Comparison of ENCODE assay signal across 14 cellular contexts in genomic region chr2:134461511-134461910, GRCh38.
A peak's percentile ranks its signal among the peaks of the same experiment; 100 is the strongest.
DNase-seq lines count a peak whose midpoint lies in the region; ATAC-seq and TF ChIP-seq lines count a peak whose summit lies in the region.
"Had no signal": no experiment of that assay in that cellular context is flagged by ENCODE, and none has a peak within 500 bp of the region (broad histone marks: within the 10 kb centered on the region; RNA-seq: fewer than 3 reads in every experiment).

No MANE protein-coding gene starts in this region.

- no peak overlapping the region for H3K4me3 Mint-ChIP-seq in naive thymus-derived CD8-positive, alpha-beta T cell
- H3K4me3 Mint-ChIP-seq: activated CD4-positive, alpha-beta T cell treated with anti-CD3 and anti-CD28 coated beads, Interleukin-2, amount 10 ng/mL, durations not matched to agents 24 days and 14 days; activated T-helper 1 cell treated with anti-CD3 and anti-CD28 coated beads, Interleukin-12 subunit alpha, Interleukin-12 subunit beta, Interleukin-2, Interleukin-4 antibody, amounts not matched to agents 30 ng/mL and 10 ng/mL and 1 ng/mL, durations not matched to agents 14 hours and 24 hours and 36 hours; central memory CD8-positive, alpha-beta T cell; nephron progenitor cell had no signal

- H2BK5ac ChIP-seq in mesenchymal stem cell (ENCODE audit: low read depth, low read length, poor library complexity, severe bottlenecking), result no peak overlapping the region

- peak overlapping the region in 1 of 10 donors; percentile 76 for H3K27ac Mint-ChIP-seq in naive thymus-derived CD8-positive, alpha-beta T cell
- H3K27ac Mint-ChIP-seq: activated CD4-positive, alpha-beta T cell treated with anti-CD3 and anti-CD28 coated beads, Interleukin-2, amount 10 ng/mL, durations not matched to agents 24 days and 14 days; activated T-helper 1 cell treated with anti-CD3 and anti-CD28 coated beads, Interleukin-12 subunit alpha, Interleukin-12 subunit beta, Interleukin-2, Interleukin-4 antibody, amounts not matched to agents 30 ng/mL and 10 ng/mL and 1 ng/mL, durations not matched to agents 14 hours and 24 hours and 36 hours; nephron progenitor cell had no signal

- no peak overlapping the region for H3K18ac ChIP-seq in mesenchymal stem cell (ENCODE audit: low read depth in 1 of 2, low read length in 2 of 2)

- H3K23ac ChIP-seq in mesenchymal stem cell (ENCODE audit: low read length in 2 of 2), result no peak overlapping the region

- H2BK12ac ChIP-seq in mesenchymal stem cell (ENCODE audit: low read length in 2 of 2), result no peak overlapping the region

- H3K14ac ChIP-seq in mesenchymal stem cell (ENCODE audit: low read length in 2 of 2), result no peak overlapping the region

- 71% methylated on average over 6 of the region's 6 CpGs for WGBS in mammary epithelial cell (ENCODE audit: low coverage, missing lambda C conversion rate)
- whole genome bisulfite sequencing in mesenchymal stem cell, result 87% methylated on average over 6 of the region's 6 CpGs

- H3K79me2 ChIP-seq in mammary epithelial cell (ENCODE audit: insufficient read depth, low read length), result no peaks in the 10 kb centered on the region

- no peak overlapping the region for H2BK120ac ChIP-seq in mesenchymal stem cell (ENCODE audit: low read depth, low read length)

- H3K4ac ChIP-seq in mesenchymal stem cell (ENCODE audit: low read depth in 1 of 2, low read length in 2 of 2), result no peak overlapping the region

- no peaks in the 10 kb centered on the region for H3K36me3 ChIP-seq in mammary epithelial cell (ENCODE audit: insufficient read depth, low read length)
- H3K36me3 ChIP-seq in mesenchymal stem cell (ENCODE audit: control insufficient read depth in 1 of 2, insufficient read depth in 2 of 2, low read depth in 1 of 2, low read length in 2 of 2), result peaks cover 0 to 31% of the 10 kb centered on the region in 2 experiments
- H3K36me3 ChIP-seq: sigmoid colon had no signal

- H3K9ac ChIP-seq in mammary epithelial cell (ENCODE audit: insufficient read depth, low read length) (no peak overlapping the region), mesenchymal stem cell (ENCODE audit: low read length) (no peak overlapping the region)

- H3K79me1 ChIP-seq in mesenchymal stem cell (replicated peaks; ENCODE audit: low read length, poor library complexity, severe bottlenecking), result peaks cover 14% of the 10 kb centered on the region

- CTCF ChIA-PET in mammary epithelial cell (lab: Charles Lee; ENCODE audit: low non-redundant PET), result no interaction called here

- DNase-seq in COLO668 (lab: John Stamatoyannopoulos, UW; ENCODE audit: unreplicated experiment) (peak; percentile 54), HFF-Myc (ENCODE audit: extremely low read depth, low read depth) (peak; percentile 17), mammary epithelial cell (peak; percentile 71), mesenchymal stem cell (peak; percentile 70), NCI-H1092 treated with DMSO at 0.1 percent for 48 hours (lab: John Stamatoyannopoulos, UW) (no peak)
- no peak for DNase-seq in activated CD4-positive, alpha-beta T cell treated with anti-CD3 and anti-CD28 coated beads for 1 hour
- DNase-seq in naive thymus-derived CD8-positive, alpha-beta T cell, result no peak
- no peak for DNase-seq in stimulated activated CD4-positive, alpha-beta T cell treated with anti-CD3 and anti-CD28 coated beads, Interleukin-4, amount 100 ng/mL, for 24 hours
- DNase-seq: activated CD4-positive, alpha-beta T cell treated with anti-CD3 and anti-CD28 coated beads, Interleukin-2, amount 10 ng/mL, durations not matched to agents 24 days and 14 days; nephron progenitor cell; OCI-M1; sigmoid colon had no signal

- H2AK5ac ChIP-seq in mesenchymal stem cell (ENCODE audit: low read length, severe bottlenecking), result no peak overlapping the region

- no peak for TF ChIP-seq CTCF in HFF-Myc (IDR thresholded peaks at IDR 0.05; ENCODE audit: low read depth, low read length, missing control alignments)
- no peak for TF ChIP-seq CTCF in mammary epithelial cell (conservative IDR thresholded peaks at IDR 0.05 in 1 of 2, IDR thresholded peaks at IDR 0.05 in 1 of 2; ENCODE audit: extremely low read depth in 1 of 2, insufficient read depth in 1 of 2, low read depth in 1 of 2, low read length in 2 of 2)

- no TSS peak for BruUV-seq in mammary epithelial cell (replicated peaks; lab: Mats Ljungman, UMichigan)

- intact Hi-C loops in mammary epithelial cell (cut with micrococcal nuclease), result loop anchor here (2.0 to 10.0 kb wide), 3 partner anchors 196 to 437 kb away; no protein-coding TSS in a partner anchor

- H3K27me3 ChIP-seq in mammary epithelial cell (ENCODE audit: insufficient read depth, low read length) (no peaks in the 10 kb centered on the region), mesenchymal stem cell (ENCODE audit: control insufficient read depth in 1 of 2, insufficient read depth in 1 of 2, low read length in 2 of 2) (peaks cover 0 to 17% of the 10 kb centered on the region in 2 experiments)
- H3K27me3 ChIP-seq: sigmoid colon had no signal

- POLR2A ChIA-PET in naive thymus-derived CD8-positive, alpha-beta T cell (lab: Charles Lee), result no interaction called here

- no peak for ATAC-seq in naive thymus-derived CD8-positive, alpha-beta T cell

- no peaks in the 10 kb centered on the region for H3K27me3 Mint-ChIP-seq in naive thymus-derived CD8-positive, alpha-beta T cell
- H3K27me3 Mint-ChIP-seq: activated CD4-positive, alpha-beta T cell treated with anti-CD3 and anti-CD28 coated beads, Interleukin-2, amount 10 ng/mL, durations not matched to agents 24 days and 14 days; central memory CD8-positive, alpha-beta T cell had no signal

- H3K4me3 ChIP-seq in HFF-Myc (replicated peaks; ENCODE audit: low read depth, low read length) (no peak overlapping the region), mammary epithelial cell (replicated peaks in 1 of 3; ENCODE audit: insufficient read depth in 1 of 3, low read depth in 2 of 3, low read length in 3 of 3) (no peak overlapping the region), mesenchymal stem cell (ENCODE audit: insufficient read depth in 1 of 2, low read depth in 1 of 2, low read length in 2 of 2) (no peak overlapping the region)
- H3K4me3 ChIP-seq: sigmoid colon had no signal

- H4K91ac ChIP-seq in mesenchymal stem cell (ENCODE audit: low read length), result no peak overlapping the region

- no peak overlapping the region for H2BK15ac ChIP-seq in mesenchymal stem cell (ENCODE audit: low read depth, poor library complexity, severe bottlenecking)

- H3K36me3 Mint-ChIP-seq in naive thymus-derived CD8-positive, alpha-beta T cell, result no peaks in the 10 kb centered on the region

- H3K4me1 ChIP-seq in mammary epithelial cell (ENCODE audit: insufficient read depth, low read length) (peaks cover 16% of the 10 kb centered on the region), mesenchymal stem cell (ENCODE audit: control insufficient read depth, insufficient read depth, low read depth, low read length) (peaks cover 16% of the 10 kb centered on the region)
- H3K4me1 ChIP-seq: sigmoid colon had no signal

- H2AFZ ChIP-seq in mammary epithelial cell (ENCODE audit: low read depth, low read length) (no peak overlapping the region), mesenchymal stem cell (ENCODE audit: low read depth, low read length) (no peak overlapping the region)

- H3K27ac ChIP-seq in mammary epithelial cell (ENCODE audit: insufficient read depth, low read depth, low read length) (no peak overlapping the region), mesenchymal stem cell (ENCODE audit: low read length, poor library complexity, severe bottlenecking) (no peak overlapping the region)
- H3K27ac ChIP-seq: sigmoid colon had no signal

- H3K9me3 ChIP-seq in mammary epithelial cell (replicated peaks; ENCODE audit: insufficient read depth, low read length) (no peaks in the 10 kb centered on the region), mesenchymal stem cell (ENCODE audit: control insufficient read depth, low read length) (no peaks in the 10 kb centered on the region)
- H3K9me3 ChIP-seq: sigmoid colon had no signal

- no peak overlapping the region for H4K8ac ChIP-seq in mesenchymal stem cell (ENCODE audit: low read length)

- in situ Hi-C loops in mammary epithelial cell (cut with MboI; ENCODE audit: low sequenced_read_pairs in 2 of 2), result loop anchor here (5.0 kb wide), 1 partner anchor 441 kb away; no protein-coding TSS in a partner anchor

- no peaks in the 10 kb centered on the region for H4K20me1 ChIP-seq in mammary epithelial cell (ENCODE audit: insufficient read depth, low read length)

- no peaks in the 10 kb centered on the region for H3K9me3 Mint-ChIP-seq in naive thymus-derived CD8-positive, alpha-beta T cell
- H3K9me3 Mint-ChIP-seq: activated CD4-positive, alpha-beta T cell treated with anti-CD3 and anti-CD28 coated beads, Interleukin-2, amount 10 ng/mL, durations not matched to agents 24 days and 14 days; activated T-helper 1 cell treated with anti-CD3 and anti-CD28 coated beads, Interleukin-12 subunit alpha, Interleukin-12 subunit beta, Interleukin-2, Interleukin-4 antibody, amounts not matched to agents 30 ng/mL and 10 ng/mL and 1 ng/mL, durations not matched to agents 14 hours and 24 hours and 36 hours; central memory CD8-positive, alpha-beta T cell; nephron progenitor cell had no signal

- dilution Hi-C loops in mammary epithelial cell (cut with HindIII; ENCODE audit: low sequenced_read_pairs), result no loop called here

- H3K4me1 Mint-ChIP-seq in naive thymus-derived CD8-positive, alpha-beta T cell, result peaks cover 0 to 9% (median under 1%) of the 10 kb centered on the region in 4 donors
- H3K4me1 Mint-ChIP-seq: activated CD4-positive, alpha-beta T cell treated with anti-CD3 and anti-CD28 coated beads, Interleukin-2, amount 10 ng/mL, durations not matched to agents 24 days and 14 days had no signal

- no peak overlapping the region for H3K4me2 ChIP-seq in mammary epithelial cell (ENCODE audit: insufficient read depth, low read depth, low read length)
- no peak overlapping the region for H3K4me2 ChIP-seq in mesenchymal stem cell (ENCODE audit: low read length, poor library complexity, severe bottlenecking)

Comparison
In these comparisons a context has a peak if more than half of its experiments do, and no peak if none do; other contexts are left out.
1. DNase-seq: peak in COLO668 (single experiment), HFF-Myc (single experiment), mammary epithelial cell (single experiment) and mesenchymal stem cell (single experiment); none in NCI-H1092 treated with DMSO at 0.1 percent for 48 hours (single experiment), activated CD4-positive, alpha-beta T cell treated with anti-CD3 and anti-CD28 coated beads for 1 hour (single experiment), naive thymus-derived CD8-positive, alpha-beta T cell (0 of 10) and stimulated activated CD4-positive, alpha-beta T cell treated with anti-CD3 and anti-CD28 coated beads, Interleukin-4, amount 100 ng/mL, for 24 hours (single experiment).